9 cellular contexts compared by ENCODE assay signal in the genomic region with DNA sequence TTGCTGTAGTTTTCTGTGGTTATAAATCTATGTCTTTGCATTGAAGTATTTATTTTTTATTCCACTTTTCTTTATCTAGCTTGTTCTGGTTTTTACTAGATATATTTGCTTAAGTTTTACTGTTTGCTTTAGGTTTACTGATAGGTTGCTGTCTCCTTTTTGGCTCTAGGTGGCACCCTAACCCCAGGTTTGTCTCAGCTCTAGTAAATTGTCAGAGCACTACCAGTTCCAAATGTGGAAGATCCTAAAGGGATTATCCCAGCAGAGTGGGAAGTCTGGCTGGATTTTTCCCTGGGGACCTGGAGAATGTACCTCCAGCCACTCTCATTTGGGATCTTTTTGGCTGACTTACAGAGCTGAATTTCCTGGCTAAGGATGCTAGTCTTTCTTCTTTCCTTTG.
DNase-seq lines count a peak whose midpoint lies in the region; ATAC-seq and TF ChIP-seq lines count a peak whose summit lies in the region.
"Had no signal": no experiment of that assay in that cellular context is flagged by ENCODE, and none has a peak within 500 bp of the region (broad histone marks: within the 10 kb centered on the region; RNA-seq: fewer than 3 reads in every experiment).

No MANE protein-coding gene starts in this region.

- H3K36me3 Mint-ChIP-seq in activated T-helper 2 cell treated with anti-CD3 and anti-CD28 coated beads, Interferon-gamma antibody, Interleukin-2, Interleukin-4, amounts not matched to agents 10 μg/mL and 5 μg/mL and 100 μg/mL, durations not matched to agents 14 hours and 24 hours and 36 hours (ENCODE audit: low read depth) = no peaks in the 10 kb centered on the region

- no peak overlapping the region for H3K27ac Mint-ChIP-seq in activated T-helper 2 cell treated with anti-CD3 and anti-CD28 coated beads, Interferon-gamma antibody, Interleukin-2, Interleukin-4, amounts not matched to agents 10 μg/mL and 5 μg/mL and 100 μg/mL, durations not matched to agents 14 hours and 24 hours and 36 hours
- H3K27ac Mint-ChIP-seq: T-helper 17 cell had no signal

- no peaks in the 10 kb centered on the region for H3K4me1 ChIP-seq in lung (ENCODE audit: control insufficient read depth in 2 of 2, insufficient read depth in 2 of 2, low read length in 2 of 2)

- no peaks in the 10 kb centered on the region for H3K36me3 ChIP-seq in MG63
- H3K36me3 ChIP-seq in lung (ENCODE audit: control insufficient read depth in 2 of 2, insufficient read depth in 2 of 2, low read length in 2 of 2) = no peaks in the 10 kb centered on the region

- peak; percentile 56 for ATAC-seq in GM18873 (IDR thresholded peaks at IDR 0.05; ENCODE audit: low FRiP score, unreplicated experiment)
- ATAC-seq in lung (ENCODE audit: insufficient read depth, low FRiP score) = no peak
- no peak for ATAC-seq in stimulated activated naive CD8-positive, alpha-beta T cell treated with anti-CD3 and anti-CD28 coated beads, Interleukin-15, Interleukin-2, amounts not matched to agents 100 U/mL and 50 U/mL, for 24 hours
- ATAC-seq: T-helper 17 cell had no signal

- H3K4me3 Mint-ChIP-seq in activated T-helper 2 cell treated with anti-CD3 and anti-CD28 coated beads, Interferon-gamma antibody, Interleukin-2, Interleukin-4, amounts not matched to agents 10 μg/mL and 5 μg/mL and 100 μg/mL, durations not matched to agents 14 hours and 24 hours and 36 hours (ENCODE audit: low read depth) = no peak overlapping the region
- H3K4me3 Mint-ChIP-seq: T-helper 17 cell had no signal

- H3K27me3 Mint-ChIP-seq in activated T-helper 2 cell treated with anti-CD3 and anti-CD28 coated beads, Interferon-gamma antibody, Interleukin-2, Interleukin-4, amounts not matched to agents 10 μg/mL and 5 μg/mL and 100 μg/mL, durations not matched to agents 14 hours and 24 hours and 36 hours (ENCODE audit: low read depth) = no peaks in the 10 kb centered on the region
- H3K27me3 Mint-ChIP-seq: T-helper 17 cell had no signal

- H3K27me3 ChIP-seq in MG63 (no peaks in the 10 kb centered on the region), lung (ENCODE audit: control insufficient read depth, insufficient read depth) (no peaks in the 10 kb centered on the region)

- H3K4me3 ChIP-seq in MG63 (no peak overlapping the region), lung (no peak overlapping the region)

- H3K4me1 Mint-ChIP-seq in activated T-helper 2 cell treated with anti-CD3 and anti-CD28 coated beads, Interferon-gamma antibody, Interleukin-2, Interleukin-4, amounts not matched to agents 10 μg/mL and 5 μg/mL and 100 μg/mL, durations not matched to agents 14 hours and 24 hours and 36 hours (ENCODE audit: low read depth) = no peaks in the 10 kb centered on the region
- H3K4me1 Mint-ChIP-seq: T-helper 17 cell had no signal

- H3K27ac ChIP-seq in lung (ENCODE audit: low read depth in 1 of 2, low read length in 1 of 2) = no peak overlapping the region

- H3K9me3 Mint-ChIP-seq in activated T-helper 2 cell treated with anti-CD3 and anti-CD28 coated beads, Interferon-gamma antibody, Interleukin-2, Interleukin-4, amounts not matched to agents 10 μg/mL and 5 μg/mL and 100 μg/mL, durations not matched to agents 14 hours and 24 hours and 36 hours = no peaks in the 10 kb centered on the region

- peak; percentile 30 for TF ChIP-seq CTCF in lung (IDR thresholded peaks at IDR 0.05; ENCODE audit: control extremely low read depth, extremely low read depth)

- intact Hi-C loops in activated T-helper 2 cell treated with anti-CD3 and anti-CD28 coated beads, Interferon-gamma antibody, Interleukin-2, Interleukin-4, amounts not matched to agents 10 μg/mL and 5 μg/mL and 100 μg/mL, durations not matched to agents 14 hours and 24 hours and 36 hours (cut with micrococcal nuclease) = loop anchor here (2.0 kb wide), 1 partner anchor 178 kb away; no protein-coding TSS in a partner anchor

- H3K9me3 ChIP-seq in MG63 (no peaks in the 10 kb centered on the region), lung (ENCODE audit: control insufficient read depth in 2 of 2, insufficient read depth in 1 of 2, low read length in 1 of 2) (no peaks in the 10 kb centered on the region)

- DNase-seq in COLO668 (lab: John Stamatoyannopoulos, UW; ENCODE audit: unreplicated experiment) (peak; percentile 22), MG63 (peak; percentile 7), T follicular helper cell (ENCODE audit: low read depth) (peak; percentile 18), cerebellum (ENCODE audit: low spot score) (peak; percentile 8), lung (ENCODE audit: low spot score) (peak; percentile 38)
- DNase-seq in stimulated activated naive CD8-positive, alpha-beta T cell treated with anti-CD3 and anti-CD28 coated beads, Interleukin-15, Interleukin-2, amounts not matched to agents 100 U/mL and 50 U/mL, for 24 hours = peak; percentile 27
- no peak for DNase-seq in activated T-helper 2 cell treated with anti-CD3 and anti-CD28 coated beads, Interferon-gamma antibody, Interleukin-2, Interleukin-4, amounts not matched to agents 10 μg/mL and 5 μg/mL and 100 μg/mL, durations not matched to agents 14 hours and 24 hours and 36 hours (ENCODE audit: low spot score)
